In genomic region chr15:92884459-92884812, GRCh38 we compare ENCODE assay signal across 8 cellular contexts. TPM values are rescaled to one million over a fixed set of nuclear protein-coding genes. Genes with fewer than 3 reads are reported as not detected.
A peak's percentile ranks its signal among the peaks of the same experiment; 100 is the strongest.
DNase-seq lines count a peak whose midpoint lies in the region; ATAC-seq and TF ChIP-seq lines count a peak whose summit lies in the region.

No MANE protein-coding gene starts in this region.

- H3K9me3 ChIP-seq in HAP-1, result no peaks in the 10 kb centered on the region
- no peaks in the 10 kb centered on the region for H3K9me3 ChIP-seq in skeletal muscle satellite cell (replicated peaks; ENCODE audit: low read length)

- H3K4me1 ChIP-seq in HAP-1, result peaks cover 47% of the 10 kb centered on the region
- peaks cover 37% of the 10 kb centered on the region for H3K4me1 ChIP-seq in skeletal muscle satellite cell (ENCODE audit: control insufficient read depth, insufficient read depth, low read length)

- TF ChIP-seq CTCF in WI38 (IDR thresholded peaks at IDR 0.05; ENCODE audit: low read depth, low read length) (no peak), GM10248 (IDR thresholded peaks at IDR 0.05; ENCODE audit: control extremely low read depth, extremely low read depth, low read depth, missing control alignments) (no peak), omental fat pad (IDR thresholded peaks at IDR 0.05) (no peak)

- peak overlapping the region; percentile 58 for H3K4me3 ChIP-seq in HAP-1
- peak overlapping the region; percentile 86 for H3K4me3 ChIP-seq in WI38 (ENCODE audit: low read depth, low read length)
- peak overlapping the region; percentile 83 for H3K4me3 ChIP-seq in skeletal muscle satellite cell (ENCODE audit: low read length)

- peaks cover 54% of the 10 kb centered on the region for H3K36me3 ChIP-seq in HAP-1 (replicated peaks)
- peaks cover 40% of the 10 kb centered on the region for H3K36me3 ChIP-seq in skeletal muscle satellite cell (ENCODE audit: insufficient read depth, low read length)

- in situ Hi-C loops in HAP-1 (cut with MboI; ENCODE audit: low sequenced_read_pairs), result loop anchor here (5.0 kb wide), 1 partner anchor 67 kb away; no protein-coding TSS in a partner anchor

- peak overlapping the region; percentile 96 for H3K9ac ChIP-seq in skeletal muscle satellite cell (ENCODE audit: low read depth, low read length)

- POLR2A ChIA-PET in GM10248 (lab: Yijun Ruan, JAX), result interaction anchor here (0.6 to 2.7 kb wide), 3 partner anchors 16 to 52 kb away, joined by 5 to 32 read pairs (median 6); partner anchors contain the start of gene CHD2

- CTCF ChIA-PET in GM10248 (lab: Yijun Ruan, JAX), result interaction anchor here (1.1 to 2.9 kb wide), 2 partner anchors 17 to 75 kb away, joined by 4 to 19 read pairs; partner anchors contain the start of gene CHD2

- DNase-seq in HAP-1 (ENCODE audit: low spot score in 2 of 2), result no peak
- DNase-seq in globus pallidus (ENCODE audit: low spot score), result peak; percentile 31
- no peak for DNase-seq in GM10248 (ENCODE audit: extremely low spot score)
- no peak for DNase-seq in NCI-H2227 (lab: John Stamatoyannopoulos, UW; ENCODE audit: unreplicated experiment)
- DNase-seq in omental fat pad (ENCODE audit: low spot score), result no peak
- no peak for DNase-seq in HT-29 (ENCODE audit: low spot score)

- H3K4me2 ChIP-seq in skeletal muscle satellite cell (ENCODE audit: low read length), result peak overlapping the region; percentile 69

- ATAC-seq in omental fat pad (ENCODE audit: low FRiP score), result no peak

- H3K27me3 ChIP-seq in HAP-1 (ENCODE audit: low read depth), result no peaks in the 10 kb centered on the region
- H3K27me3 ChIP-seq in skeletal muscle satellite cell (ENCODE audit: control insufficient read depth, insufficient read depth, low read length), result no peaks in the 10 kb centered on the region

RNA-seq across cellular contexts. Expression of gene CHD2, which starts 15.7 kb away (rescaled TPM):
- total RNA-seq in skeletal muscle satellite cell (2012; rRNA removed), result 46.5 and 60.8 TPM in 2 replicates
- total RNA-seq in omental fat pad, result 100 to 1,000 TPM in 3 of 4 donors, 10 to 100 TPM in 1; 77.7 to 140 (median 134) TPM
- 55.1 and 74.0 TPM in 2 replicates for total RNA-seq in HT-29 (2014; rRNA removed; shearing (Covaris generic))
